ENCODE assay signal across 1 cellular context in genomic region chr10:102781921-102782542, GRCh38.
TF ChIP-seq lines count a peak whose summit lies in the region.

No MANE protein-coding gene starts in this region.

TF ChIP-seq in SK-N-SH, 30 proteins besides CTCF, POLR2A, EP300 and RAD21 (continued from another document):
- TF ChIP-seq REST (IDR thresholded peaks at IDR 0.05; ENCODE audit: low read depth, low read length): no peak
- TF ChIP-seq GABPA (IDR thresholded peaks at IDR 0.05; ENCODE audit: low read depth): no peak
- TF ChIP-seq MXI1 (IDR thresholded peaks at IDR 0.05; ENCODE audit: low read depth, low read length): no peak
